In the genomic region with DNA sequence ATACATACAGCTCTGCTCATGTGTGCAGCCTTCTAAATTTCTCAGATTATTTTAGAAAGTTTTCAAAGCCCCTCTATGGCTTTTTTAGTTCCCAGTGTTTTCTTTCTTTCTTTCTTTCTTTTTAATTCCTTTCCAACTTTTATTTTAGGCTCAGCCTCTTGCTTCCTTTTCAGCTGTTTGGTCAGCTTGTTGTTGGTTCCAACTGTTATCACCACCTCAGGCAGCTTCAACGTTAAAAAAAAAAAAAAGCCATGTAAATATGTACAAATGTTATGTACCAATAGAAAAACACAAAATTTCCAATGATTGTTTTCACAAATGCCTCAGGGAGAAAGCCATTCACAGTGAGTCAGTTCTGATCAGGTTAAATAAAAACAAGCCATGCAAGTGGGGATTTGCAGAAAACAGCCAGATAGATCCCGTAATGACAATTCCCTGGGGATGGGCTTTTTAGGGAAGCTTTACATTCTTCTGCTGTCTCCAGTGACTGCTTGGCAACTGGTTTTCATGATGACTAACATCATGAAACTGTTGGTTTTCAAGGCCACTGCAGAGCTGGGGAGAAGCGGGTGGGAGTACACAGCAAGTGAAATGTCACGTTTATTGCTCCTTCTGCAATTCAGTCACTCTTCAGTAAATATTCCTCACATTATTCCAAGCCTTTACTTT, we compare ENCODE assay signal across 11 cellular contexts.
A peak's percentile ranks its signal among the peaks of the same experiment; 100 is the strongest.
DNase-seq lines count a peak whose midpoint lies in the region; ATAC-seq and TF ChIP-seq lines count a peak whose summit lies in the region.
"Had no signal": no experiment of that assay in that cellular context is flagged by ENCODE, and none has a peak within 500 bp of the region (broad histone marks: within the 10 kb centered on the region; RNA-seq: fewer than 3 reads in every experiment).

No MANE protein-coding gene starts in this region.

- H3K27me3 ChIP-seq in GM23338 (ENCODE audit: insufficient read depth) (no peaks in the 10 kb centered on the region), PC-3 (ENCODE audit: low read length) (no peaks in the 10 kb centered on the region; the same call in 1 of the 2 replicates), osteoblast (ENCODE audit: insufficient read depth, low read length) (no peaks in the 10 kb centered on the region)
- H3K27me3 ChIP-seq: sigmoid colon had no signal

- peaks cover 4% of the 10 kb centered on the region; the same call in 1 of the 3 replicates for H3K4me1 Mint-ChIP-seq in GM23338
- no peaks in the 10 kb centered on the region for H3K4me1 Mint-ChIP-seq in activated CD4-positive, alpha-beta T cell treated with anti-CD3 and anti-CD28 coated beads for 36 hours

- CTCF ChIA-PET in PC-3 (lab: Charles Lee): no interaction called here
- CTCF ChIA-PET in activated CD4-positive, alpha-beta T cell treated with anti-CD3 and anti-CD28 coated beads for 36 hours (lab: Charles Lee): no interaction called here

- TF ChIP-seq CTCF in GM23338 (conservative IDR thresholded peaks at IDR 0.05; ENCODE audit: low read depth in 2 of 2) (no peak), PC-3 (conservative IDR thresholded peaks at IDR 0.05; ENCODE audit: low read depth, low read length) (no peak), osteoblast (IDR thresholded peaks at IDR 0.05; ENCODE audit: extremely low read depth, low read depth, low read length) (no peak)

- H3K9me3 ChIP-seq in PC-3 (ENCODE audit: low read length): no peaks in the 10 kb centered on the region
- H3K9me3 ChIP-seq in osteoblast (ENCODE audit: low read depth, low read length): no peaks in the 10 kb centered on the region
- H3K9me3 ChIP-seq: sigmoid colon had no signal

- H3K9me2 ChIP-seq in GM23338 (ENCODE audit: insufficient read depth) (peaks cover 7% of the 10 kb centered on the region; the same call in 1 of the 2 replicates), PC-3 (replicated peaks; ENCODE audit: low read length) (no peaks in the 10 kb centered on the region)

- H3K36me3 Mint-ChIP-seq in GM23338 (ENCODE audit: low read depth): no peaks in the 10 kb centered on the region
- no peaks in the 10 kb centered on the region for H3K36me3 Mint-ChIP-seq in activated CD4-positive, alpha-beta T cell treated with anti-CD3 and anti-CD28 coated beads for 36 hours (ENCODE audit: low read depth)

- no peaks in the 10 kb centered on the region for H3K79me2 ChIP-seq in GM23338 (replicated peaks; ENCODE audit: insufficient read depth)
- no peaks in the 10 kb centered on the region for H3K79me2 ChIP-seq in PC-3 (ENCODE audit: low read length)
- no peaks in the 10 kb centered on the region for H3K79me2 ChIP-seq in osteoblast (ENCODE audit: insufficient read depth, low read length)

- no peak overlapping the region for H3K27ac Mint-ChIP-seq in GM23338
- H3K27ac Mint-ChIP-seq in activated CD4-positive, alpha-beta T cell treated with anti-CD3 and anti-CD28 coated beads for 36 hours: no peak overlapping the region

- H3K27ac ChIP-seq in GM23338 (ENCODE audit: low read depth): no peak overlapping the region
- H3K27ac ChIP-seq in PC-3 (ENCODE audit: low read length): peak overlapping the region; percentile 29
- H3K27ac ChIP-seq in epithelial cell of prostate: peak overlapping the region; percentile 8
- H3K27ac ChIP-seq in osteoblast (ENCODE audit: low read depth, low read length): peak overlapping the region; percentile 57
- H3K27ac ChIP-seq: sigmoid colon had no signal

- no TSS peak for BruUV-seq in PC-3 (replicated peaks; lab: Mats Ljungman, UMichigan)

- no peak overlapping the region for H3K4me3 Mint-ChIP-seq in GM23338
- no peak overlapping the region for H3K4me3 Mint-ChIP-seq in activated CD4-positive, alpha-beta T cell treated with anti-CD3 and anti-CD28 coated beads for 36 hours

- POLR2A ChIA-PET in PC-3 (lab: Charles Lee; ENCODE audit: unreplicated experiment): no interaction called here
- POLR2A ChIA-PET in activated CD4-positive, alpha-beta T cell treated with anti-CD3 and anti-CD28 coated beads for 36 hours (lab: Charles Lee): no interaction called here

- H2AFZ ChIP-seq in GM23338 (peak overlapping the region; percentile 40; the same call in 1 of the 2 replicates), PC-3 (ENCODE audit: low read length) (0 out of 2 replicates have a peak overlapping the region, but pooled peaks have one; percentile 1), osteoblast (ENCODE audit: low read length) (no peak overlapping the region)

- ATAC-seq in GM23338: no peak
- peak; percentile 88 for ATAC-seq in PC-3
- no peak for ATAC-seq in HG03196 (IDR thresholded peaks at IDR 0.05; ENCODE audit: unreplicated experiment)
- no peak for ATAC-seq in activated CD4-positive, alpha-beta T cell treated with anti-CD3 and anti-CD28 coated beads for 36 hours

- no peaks in the 10 kb centered on the region for H3F3A ChIP-seq in GM23338 (replicated peaks; ENCODE audit: low read depth)
- no peaks in the 10 kb centered on the region for H3F3A ChIP-seq in PC-3 (ENCODE audit: low read length, unreplicated experiment)

- no peak overlapping the region for H3K4me3 ChIP-seq in GM23338
- H3K4me3 ChIP-seq in PC-3 (ENCODE audit: low read length): peak overlapping the region; percentile 16; the same call in 1 of the 2 replicates
- H3K4me3 ChIP-seq in osteoblast (ENCODE audit: insufficient read depth, low read length): peak overlapping the region; percentile 9
- H3K4me3 ChIP-seq: sigmoid colon had no signal

- no peak for DNase-seq in GM23338 (ENCODE audit: low spot score)
- DNase-seq in PC-3: peak; percentile 79
- DNase-seq in epithelial cell of prostate (ENCODE audit: low read depth, low spot score): no peak
- DNase-seq in osteoblast (ENCODE audit: insufficient read length, low spot score, missing footprints): no peak
- no peak for DNase-seq in dermis blood vessel endothelial cell
- DNase-seq in activated CD4-positive, alpha-beta T cell treated with anti-CD3 and anti-CD28 coated beads for 36 hours: no peak
- DNase-seq in activated CD4-positive, alpha-beta T cell treated with anti-CD3 and anti-CD28 coated beads, Interleukin-2, amount 50 U/mL, for 1 hour: no peak
- DNase-seq: activated CD8-positive, alpha-beta memory T cell treated with anti-CD3 and anti-CD28 coated beads, Interleukin-2, amount 50 U/mL, for 4 hours; NCI-H1105; sigmoid colon had no signal

- H3K36me3 ChIP-seq in GM23338 (ENCODE audit: insufficient read depth) (no peaks in the 10 kb centered on the region), PC-3 (ENCODE audit: low read depth, low read length) (no peaks in the 10 kb centered on the region), osteoblast (ENCODE audit: insufficient read depth, low read length) (no peaks in the 10 kb centered on the region)
- H3K36me3 ChIP-seq: sigmoid colon had no signal

- H3K4me2 ChIP-seq in GM23338: no peak overlapping the region
- H3K4me2 ChIP-seq in PC-3 (ENCODE audit: low read length): peak overlapping the region; percentile 58
- peak overlapping the region; percentile 48 for H3K4me2 ChIP-seq in osteoblast (ENCODE audit: insufficient read depth, low read length)

- intact Hi-C loops in PC-3 (cut with micrococcal nuclease): no loop called here
- intact Hi-C loops in activated CD4-positive, alpha-beta T cell treated with anti-CD3 and anti-CD28 coated beads for 36 hours (cut with DNase I, micrococcal nuclease): no loop called here

- H3K4me1 ChIP-seq in GM23338 (ENCODE audit: insufficient read depth) (no peaks in the 10 kb centered on the region), PC-3 (ENCODE audit: insufficient read depth, low read length) (peaks cover 19% of the 10 kb centered on the region), osteoblast (ENCODE audit: insufficient read depth, low read length) (peaks cover 17% of the 10 kb centered on the region)

- no peak overlapping the region for H3K9ac ChIP-seq in PC-3 (ENCODE audit: low read length)

- H3K9me3 Mint-ChIP-seq in GM23338: no peaks in the 10 kb centered on the region
- H3K9me3 Mint-ChIP-seq in activated CD4-positive, alpha-beta T cell treated with anti-CD3 and anti-CD28 coated beads for 36 hours (ENCODE audit: low read depth): peaks cover 3% of the 10 kb centered on the region

- H3K27me3 Mint-ChIP-seq in GM23338 (ENCODE audit: insufficient read depth, low read depth, poor library complexity): no peaks in the 10 kb centered on the region
- no peaks in the 10 kb centered on the region for H3K27me3 Mint-ChIP-seq in activated CD4-positive, alpha-beta T cell treated with anti-CD3 and anti-CD28 coated beads for 36 hours

- H4K20me1 ChIP-seq in GM23338 (replicated peaks; ENCODE audit: insufficient read depth) (no peaks in the 10 kb centered on the region), PC-3 (ENCODE audit: low read length) (no peaks in the 10 kb centered on the region), osteoblast (ENCODE audit: insufficient read depth, low read length) (no peaks in the 10 kb centered on the region)

TF ChIP-seq in GM23338, 12 proteins besides CTCF, POLR2A, EP300 and RAD21:
- TF ChIP-seq JUNB (IDR thresholded peaks at IDR 0.05; ENCODE audit: unreplicated experiment) (no peak), ZNF331 (CRISPR knock-in tag; IDR thresholded peaks at IDR 0.05; ENCODE audit: low read depth) (no peak), EZH2phosphoT487 (IDR thresholded peaks at IDR 0.05; ENCODE audit: unreplicated experiment) (no peak)
